ENCODE assay signal across 8 cellular contexts in the genomic region with DNA sequence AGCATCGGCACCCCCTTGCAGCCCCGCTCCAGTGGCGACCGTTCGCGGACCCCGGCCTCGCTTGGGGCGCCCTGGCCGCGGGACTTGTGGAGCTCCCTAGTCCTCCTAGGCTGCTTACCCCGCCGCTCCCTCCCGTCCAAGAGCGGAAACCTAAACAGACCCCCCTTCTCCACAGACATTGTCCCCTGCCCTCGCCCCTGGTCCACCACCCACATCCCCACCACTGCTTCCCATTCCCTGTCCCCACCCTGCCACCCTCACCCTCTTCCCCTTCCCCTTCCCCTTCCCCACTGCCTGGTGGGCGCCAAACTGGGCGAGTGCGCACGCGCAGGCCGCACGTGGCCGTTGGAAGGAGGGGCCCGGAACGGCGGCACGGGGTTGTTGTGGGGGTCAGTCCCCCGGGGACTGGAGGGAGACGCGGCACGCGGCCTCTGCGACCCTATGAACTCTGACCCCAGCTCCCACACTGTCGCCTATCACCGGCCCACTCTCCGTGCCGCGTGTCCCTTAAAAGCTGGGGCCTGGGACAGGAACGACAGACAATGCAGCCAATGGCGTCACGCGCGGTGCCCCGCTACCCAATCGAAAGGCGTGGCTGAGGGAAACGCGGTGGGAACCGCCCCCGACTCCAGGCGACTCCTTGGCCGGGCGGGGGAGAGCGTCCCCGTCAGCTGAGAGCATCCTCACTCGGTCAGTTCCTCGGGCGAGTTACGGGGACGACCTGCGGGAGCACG.
DNase-seq lines count a peak whose midpoint lies in the region; ATAC-seq and TF ChIP-seq lines count a peak whose summit lies in the region.

TSS of gene SNX32 (plus strand) at position 667 of the 734 bp plus-strand sequence. CDS start 103 bp downstream, outside the sequence.

- peak; percentile 99 for DNase-seq in GM13977 (ENCODE audit: low spot score)
- DNase-seq in NCI-H2107 treated with DMSO at 0.1 percent for 48 hours (lab: John Stamatoyannopoulos, UW; ENCODE audit: unreplicated experiment), result peak; percentile 54
- peak; percentile 96 for DNase-seq in choroid plexus epithelial cell (ENCODE audit: low read depth)
- peak; percentile 79 for DNase-seq in kidney glomerular epithelial cell (lab: John Stamatoyannopoulos, UW)
- DNase-seq in stimulated activated CD4-positive, alpha-beta T cell treated with anti-CD3 and anti-CD28 coated beads, Interleukin-15, amount 100 ng/mL, for 1 hour (ENCODE audit: low read depth in 1 of 2, low spot score in 1 of 2), result peak; percentile 89 to 92
- no peak for DNase-seq in cortex of kidney (lab: John Stamatoyannopoulos, UW)

- in situ Hi-C loops in GM13977 (cut with MboI; ENCODE audit: low pct_unique_long_range_greater_than_20kb, low sequenced_read_pairs, unreplicated experiment), result no loop called here

- TF ChIP-seq CTCF in GM13977 (IDR thresholded peaks at IDR 0.05; ENCODE audit: extremely low read depth, insufficient read depth, missing control alignments) (no peak), choroid plexus epithelial cell (conservative IDR thresholded peaks at IDR 0.05; ENCODE audit: low read depth, low read length) (no peak)

- peak within 1 kb of the TSS; percentile 65 for H3K4me3 ChIP-seq in choroid plexus epithelial cell (ENCODE audit: low read depth, low read length)

- peak; percentile 86 for ATAC-seq in HG02970 (IDR thresholded peaks at IDR 0.05; ENCODE audit: low FRiP score, unreplicated experiment)
- ATAC-seq in activated CD4-positive, CD25-positive, alpha-beta regulatory T cell treated with anti-CD3 and anti-CD28 coated beads, Interleukin-2, amount 50 U/mL, for 24 hours, result peak; percentile 99 to 100
